Comparison of ENCODE assay signal across 20 cellular contexts in the genomic region with DNA sequence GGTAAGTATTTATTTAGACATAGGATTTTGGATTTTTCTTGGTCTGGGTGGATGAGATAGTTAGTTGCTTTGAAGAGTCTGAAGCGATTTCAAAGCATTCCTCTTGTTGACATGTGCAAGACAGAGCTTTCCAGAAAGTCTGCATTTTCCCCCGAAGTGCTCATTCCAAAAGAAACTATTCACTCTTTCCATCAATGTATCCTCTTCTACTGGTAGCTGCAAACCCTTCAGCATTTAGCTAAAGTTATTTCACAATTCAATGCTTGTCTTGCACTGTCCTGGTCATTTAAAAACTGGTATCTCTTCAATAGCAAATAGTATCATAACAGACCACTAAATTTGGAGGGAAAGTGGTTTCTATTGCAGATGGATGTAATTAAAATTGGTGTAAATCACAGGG. TPM values are rescaled to one million over a fixed set of nuclear protein-coding genes. Genes with fewer than 3 reads are reported as not detected.
DNase-seq lines count a peak whose midpoint lies in the region; ATAC-seq, FAIRE-seq and TF ChIP-seq lines count a peak whose summit lies in the region.
"Had no signal": no experiment of that assay in that cellular context is flagged by ENCODE, and none has a peak within 500 bp of the region (broad histone marks: within the 10 kb centered on the region; RNA-seq: fewer than 3 reads in every experiment).

No MANE protein-coding gene starts in this region.

- BruUV-seq in IMR-90 (replicated peaks; lab: Mats Ljungman, UMichigan) = no TSS peak

- no peak overlapping the region for H4K91ac ChIP-seq in IMR-90 (ENCODE audit: insufficient read depth, low read depth, low read length)

- dilution Hi-C loops in IMR-90 (cut with HindIII; ENCODE audit: low sequenced_read_pairs, unreplicated experiment) = no loop called here

- 0% methylated on average over 1 of the region's 2 CpGs; no CpG with 5 or more reads in 1 of the 2 experiments for WGBS in IMR-90 (ENCODE audit: extremely low coverage in 2 of 2, insufficient read length in 1 of 2), 2 experiments
- 37% methylated on average over 2 of the region's 2 CpGs for whole genome bisulfite sequencing in esophagus muscularis mucosa

- peak overlapping the region; percentile 9; the same call in 1 of the 2 replicates for H3K18ac ChIP-seq in IMR-90 (ENCODE audit: low read depth, low read length)

- H2AK9ac ChIP-seq in IMR-90 (replicated peaks; ENCODE audit: low read depth, low read length, poor library complexity) = no peak overlapping the region

- POLR2A ChIA-PET in IMR-90 (lab: Charles Lee; ENCODE audit: unreplicated experiment) = no interaction called here

- in situ Hi-C loops in IMR-90 (cut with MboI; ENCODE audit: low sequenced_read_pairs) = loop anchor here (5.0 kb wide), 1 partner anchor 253 kb away; no protein-coding TSS in a partner anchor

- no peak overlapping the region for H3K9ac ChIP-seq in IMR-90 (ENCODE audit: low read depth, low read length)

- peak overlapping the region in 1 of 2 experiments; percentile 42; a peak in 1 of 4 replicates for H4K8ac ChIP-seq in IMR-90 (ENCODE audit: low read depth in 2 of 2, low read length in 2 of 2)

- H3K79me1 ChIP-seq in IMR-90 (ENCODE audit: low read depth in 1 of 2, low read length in 2 of 2) = peaks cover 23 to 52% of the 10 kb centered on the region in 2 experiments

- H3K9me1 ChIP-seq in IMR-90 (ENCODE audit: insufficient read depth, low read length) = peaks cover 16% of the 10 kb centered on the region

- H3K27ac ChIP-seq in IMR-90 (ENCODE audit: insufficient read depth, low read length) (no peak overlapping the region), esophagus muscularis mucosa (replicated peaks in 1 of 4) (peak overlapping the region in 3 of 4 donors; percentile 11 to 77 (median 75))
- H3K27ac ChIP-seq: vagina had no signal

- H3K9me3 ChIP-seq in IMR-90 (ENCODE audit: control insufficient read depth, insufficient read depth, low read length) = no peaks in the 10 kb centered on the region
- H3K9me3 ChIP-seq in esophagus muscularis mucosa = no peaks in the 10 kb centered on the region
- H3K9me3 ChIP-seq: Caco-2, vagina had no signal

- H3K4me1 Mint-ChIP-seq in mesothelial cell of epicardium = peaks cover 94% of the 10 kb centered on the region

- FAIRE-seq in urothelium cell line (lab: Jason Lieb, UNC) = no peak
- FAIRE-seq: G401.6 had no signal

- peak overlapping the region; percentile 81 for H2BK5ac ChIP-seq in IMR-90 (ENCODE audit: low read depth, low read length, poor library complexity, severe bottlenecking)

- peak overlapping the region; percentile 12; the same call in 2 of the 3 replicates for H2BK15ac ChIP-seq in IMR-90 (ENCODE audit: low read depth, low read length)

- peak overlapping the region; percentile 1 for H3K4me3 Mint-ChIP-seq in mesothelial cell of epicardium
- H3K4me3 Mint-ChIP-seq: activated CD4-positive, alpha-beta T cell treated with anti-CD3 and anti-CD28 coated beads, Interleukin-2, amount 10 ng/mL, durations not matched to agents 7 days and 5 days; dendritic cell treated with granulocyte-macrophage colony-stimulating factor and Interleukin-4, amounts not matched to agents 40 ng/mL and 50 ng/mL, for 4 days; neural crest cell; stimulated activated naive CD8-positive, alpha-beta T cell treated with anti-CD3 and anti-CD28 coated beads, Interleukin-15, Interleukin-2, amounts not matched to agents 100 ng/mL and 50 ng/mL, for 24 hours had no signal

- no peak overlapping the region for H4K5ac ChIP-seq in IMR-90 (ENCODE audit: low read depth, low read length)

- intact Hi-C loops in IMR-90 (cut with micrococcal nuclease) = loop anchor here (2.0 kb wide), 1 partner anchor 403 kb away; no protein-coding TSS in a partner anchor
- intact Hi-C loops in esophagus muscularis mucosa (cut with DNase I) = no loop called here

- H3K27ac Mint-ChIP-seq in mesothelial cell of epicardium = peak overlapping the region; percentile 94
- H3K27ac Mint-ChIP-seq: activated CD4-positive, alpha-beta T cell treated with anti-CD3 and anti-CD28 coated beads, Interleukin-2, amount 10 ng/mL, durations not matched to agents 7 days and 5 days; dendritic cell treated with granulocyte-macrophage colony-stimulating factor and Interleukin-4, amounts not matched to agents 40 ng/mL and 50 ng/mL, for 4 days; stimulated activated naive CD8-positive, alpha-beta T cell treated with anti-CD3 and anti-CD28 coated beads, Interleukin-15, Interleukin-2, amounts not matched to agents 100 ng/mL and 50 ng/mL, for 24 hours had no signal

- no peaks in the 10 kb centered on the region for H3K27me3 Mint-ChIP-seq in mesothelial cell of epicardium (ENCODE audit: low read depth)
- H3K27me3 Mint-ChIP-seq: activated CD4-positive, alpha-beta T cell treated with anti-CD3 and anti-CD28 coated beads, Interleukin-2, amount 10 ng/mL, durations not matched to agents 7 days and 5 days; dendritic cell treated with granulocyte-macrophage colony-stimulating factor and Interleukin-4, amounts not matched to agents 40 ng/mL and 50 ng/mL, for 4 days had no signal

- peak overlapping the region; percentile 31; the same call in 1 of the 2 replicates for H3K4ac ChIP-seq in IMR-90 (ENCODE audit: low read depth, low read length)

- peak overlapping the region; percentile 28; the same call in 1 of the 2 replicates for H3K4me2 ChIP-seq in IMR-90 (ENCODE audit: low read depth, low read length)

- H2BK120ac ChIP-seq in IMR-90 (ENCODE audit: low read depth, low read length) = peak overlapping the region; percentile 55

- ATAC-seq in IMR-90 (ENCODE audit: low read depth) = peak; percentile 2; the same call in 1 of the 2 replicates

- peak overlapping the region; percentile 54; the same call in 1 of the 2 replicates for H3K23ac ChIP-seq in IMR-90 (ENCODE audit: low read depth, low read length)

- no peak overlapping the region for H2AFZ ChIP-seq in IMR-90 (replicated peaks; ENCODE audit: low read length, poor library complexity)

- H3K9me3 Mint-ChIP-seq in mesothelial cell of epicardium = no peaks in the 10 kb centered on the region
- H3K9me3 Mint-ChIP-seq: activated CD4-positive, alpha-beta T cell treated with anti-CD3 and anti-CD28 coated beads, Interleukin-2, amount 10 ng/mL, durations not matched to agents 7 days and 5 days; dendritic cell treated with granulocyte-macrophage colony-stimulating factor and Interleukin-4, amounts not matched to agents 40 ng/mL and 50 ng/mL, for 4 days; neural crest cell; stimulated activated naive CD8-positive, alpha-beta T cell treated with anti-CD3 and anti-CD28 coated beads, Interleukin-15, Interleukin-2, amounts not matched to agents 100 ng/mL and 50 ng/mL, for 24 hours had no signal

- TF ChIP-seq POLR2A in IMR-90 (IDR thresholded peaks at IDR 0.05; ENCODE audit: low read depth, low read length) (no peak), esophagus muscularis mucosa (IDR thresholded peaks at IDR 0.05; ENCODE audit: low read depth) (no peak)

- TF ChIP-seq CTCF in IMR-90 (conservative IDR thresholded peaks at IDR 0.05; ENCODE audit: low read depth, low read length) (no peak), esophagus muscularis mucosa (IDR thresholded peaks at IDR 0.05) (no peak), mesothelial cell of epicardium (IDR thresholded peaks at IDR 0.05; ENCODE audit: unreplicated experiment) (no peak)

- H3K14ac ChIP-seq in IMR-90 (replicated peaks; ENCODE audit: low read depth, low read length) = peak overlapping the region; percentile 21; the same call in 1 of the 2 replicates

- peaks cover 15% of the 10 kb centered on the region for H3K36me3 Mint-ChIP-seq in mesothelial cell of epicardium

- TF ChIP-seq RAD21 in IMR-90 (IDR thresholded peaks at IDR 0.05; ENCODE audit: low read length) = no peak

- H2BK20ac ChIP-seq in IMR-90 (ENCODE audit: low read depth, low read length) = peak overlapping the region; percentile 55

- no peaks in the 10 kb centered on the region for H4K20me1 ChIP-seq in IMR-90 (ENCODE audit: insufficient read depth, low read length)

- H3K56ac ChIP-seq in IMR-90 (ENCODE audit: extremely low read depth, insufficient read depth, low read length) = no peak overlapping the region

- H3K4me1 ChIP-seq in IMR-90 (ENCODE audit: control insufficient read depth, insufficient read depth, low read length) (peaks cover 31% of the 10 kb centered on the region), esophagus muscularis mucosa (peaks cover 65 to 91% (median 76%) of the 10 kb centered on the region in 4 donors)
- H3K4me1 ChIP-seq: Caco-2 had no signal

- DNase-seq in AG08395 (ENCODE audit: low spot score) (peak; percentile 45), IMR-90 (peak; percentile 44), esophagus muscularis mucosa (ENCODE audit: extremely low spot score) (no peak), mesothelial cell of epicardium (ENCODE audit: low spot score in 2 of 2, unreplicated experiment in 2 of 2) (no peak), NCI-H1092 treated with DMSO at 0.1 percent for 48 hours (lab: John Stamatoyannopoulos, UW) (no peak), CD1c-positive myeloid dendritic cell (ENCODE audit: extremely low spot score) (no peak), urothelium cell line (ENCODE audit: low spot score) (no peak)
- no peak for DNase-seq in activated effector memory CD4-positive, alpha-beta T cell treated with Interleukin-2 at 50 U/mL for 16 hours
- DNase-seq: activated CD4-positive, alpha-beta T cell treated with anti-CD3 and anti-CD28 coated beads, Interleukin-2, amount 10 ng/mL, durations not matched to agents 7 days and 5 days; activated CD8-positive, alpha-beta memory T cell treated with anti-CD3 and anti-CD28 coated beads, Interleukin-2, amount 50 U/mL, for 48 hours; Caco-2; NCI-H1092; NCI-H2107; NCI-H748 treated with DMSO at 0.1 percent for 48 hours; retina had no signal

- CTCF ChIA-PET in IMR-90 (lab: Yijun Ruan, JAX) = interaction anchor here (0.9 to 1.4 kb wide), 2 partner anchors 11 to 193 kb away, joined by 3 read pairs; no protein-coding TSS in a partner anchor

- no peak overlapping the region for H3K4me3 ChIP-seq in IMR-90 (ENCODE audit: insufficient read depth, low read depth, low read length)
- H3K4me3 ChIP-seq in esophagus muscularis mucosa = no peak overlapping the region
- H3K4me3 ChIP-seq: vagina had no signal

- no peak overlapping the region for H2AK5ac ChIP-seq in IMR-90 (ENCODE audit: low read depth, low read length)

- TF ChIP-seq EP300 in esophagus muscularis mucosa (IDR thresholded peaks at IDR 0.05) = no peak

- H3K27me3 ChIP-seq in IMR-90 (ENCODE audit: control insufficient read depth, insufficient read depth, low read length) = no peaks in the 10 kb centered on the region
- no peaks in the 10 kb centered on the region for H3K27me3 ChIP-seq in esophagus muscularis mucosa
- H3K27me3 ChIP-seq: vagina had no signal

- H3K36me3 ChIP-seq in IMR-90 (ENCODE audit: control insufficient read depth, insufficient read depth, low read length) = no peaks in the 10 kb centered on the region
- no peaks in the 10 kb centered on the region for H3K36me3 ChIP-seq in esophagus muscularis mucosa
- H3K36me3 ChIP-seq: vagina had no signal

TF ChIP-seq in IMR-90, 13 proteins besides CTCF, POLR2A, EP300 and RAD21 (continues in another document):
- TF ChIP-seq CHD1 (IDR thresholded peaks at IDR 0.05; ENCODE audit: low read depth, low read length) = no peak

RNA-seq across cellular contexts. Expression of a gene that starts 13.0 kb away (rescaled TPM):
- total RNA-seq in IMR-90 (2012; rRNA removed) = 178 and 234 TPM in 2 replicates
- 246 and 277 TPM in 2 replicates for polyA plus RNA-seq in IMR-90 (2012; rRNA removed)
- polyA plus RNA-seq in IMR-90 (2012; cell fraction: cytosol; rRNA removed) = 42.7 and 48.6 TPM in 2 replicates
- 62.1 and 406 TPM in 2 replicates for polyA plus RNA-seq in IMR-90 (2012; cell fraction: nucleus; rRNA removed; ENCODE audit: low replicate concordance)
- total RNA-seq in esophagus muscularis mucosa = 10 to 100 TPM in 2 of 4 donors, 1 to 10 TPM in 2; 6.0 to 19.8 (median 10.5) TPM
- 756 to 790 TPM (median 778 TPM) in 3 replicates for total RNA-seq in mesothelial cell of epicardium

Comparison
In these comparisons a context has a peak if more than half of its experiments do, and no peak if none do; other contexts are left out.
1. DNase-seq: peak in AG08395 (single experiment) and IMR-90 (single experiment); none in esophagus muscularis mucosa (single experiment), mesothelial cell of epicardium (0 of 2), NCI-H1092 treated with DMSO at 0.1 percent for 48 hours (single experiment), activated effector memory CD4-positive, alpha-beta T cell treated with Interleukin-2 at 50 U/mL for 16 hours (single experiment), CD1c-positive myeloid dendritic cell (single experiment) and urothelium cell line (single experiment).